ENCODE assay signal across 1 cellular context in genomic region chr13:30480292-30480947, GRCh38.
TF ChIP-seq lines count a peak whose summit lies in the region.

No MANE protein-coding gene starts in this region.

TF ChIP-seq in H1, 55 proteins besides CTCF, POLR2A, EP300 and RAD21:
- TF ChIP-seq KDM1A (IDR thresholded peaks at IDR 0.05; ENCODE audit: borderline replicate concordance, low read length) (0 out of 2 replicates have a peak, but pooled peaks have one; percentile 20), CREB1 (IDR thresholded peaks at IDR 0.05) (no peak)
